In genomic region chr17:73592531-73592961, GRCh38 we compare ENCODE assay signal across 11 cellular contexts. TPM values are rescaled to one million over a fixed set of nuclear protein-coding genes. Genes with fewer than 3 reads are reported as not detected.
DNase-seq lines count a peak whose midpoint lies in the region.
"Had no signal": no experiment of that assay in that cellular context is flagged by ENCODE, and none has a peak within 500 bp of the region (broad histone marks: within the 10 kb centered on the region; RNA-seq: fewer than 3 reads in every experiment).

No MANE protein-coding gene starts in this region.

- H3K27ac Mint-ChIP-seq in immature natural killer cell, result no peak overlapping the region

- H3K4me3 ChIP-seq in MG63, result no peak overlapping the region
- H3K4me3 ChIP-seq: SK-N-MC had no signal

- H3K4me3 Mint-ChIP-seq in immature natural killer cell, result peak overlapping the region; percentile 44 to 81 (median 77)

- no peaks in the 10 kb centered on the region for H3K9me3 Mint-ChIP-seq in immature natural killer cell

- H3K27me3 ChIP-seq in MG63, result no peaks in the 10 kb centered on the region
- H3K27me3 ChIP-seq: tibial nerve had no signal

- peaks cover 35 to 43% of the 10 kb centered on the region in 2 donors for H3K4me1 Mint-ChIP-seq in immature natural killer cell

- DNase-seq in activated gamma-delta T cell treated with Interleukin-2 at 50 U/mL for 16 hours, result peak; percentile 7
- no peak for DNase-seq in activated gamma-delta T cell (lab: John Stamatoyannopoulos, UW)
- DNase-seq in activated T-cell treated with anti-CD3 and anti-CD28 coated beads, Interleukin-2, amount 50 U/mL, for 1 hour, result peak; percentile 36
- no peak for DNase-seq in immature natural killer cell
- no peak for DNase-seq in MG63
- DNase-seq in hypothalamus (lab: John Stamatoyannopoulos, UW), result no peak
- no peak for DNase-seq in NCI-H1105 (lab: John Stamatoyannopoulos, UW)
- DNase-seq in NOMO-1 treated with dmso at 0.1 percent for 144 hours (lab: John Stamatoyannopoulos, UW; ENCODE audit: unreplicated experiment), result no peak
- DNase-seq: ACHN had no signal

- no peaks in the 10 kb centered on the region for H3K9me3 ChIP-seq in MG63
- H3K9me3 ChIP-seq: tibial nerve had no signal

- H3K27me3 Mint-ChIP-seq in immature natural killer cell (ENCODE audit: low read depth in 3 of 3), result peaks cover 7 to 19% (median 18%) of the 10 kb centered on the region in 3 donors

- H3K36me3 ChIP-seq in MG63, result no peaks in the 10 kb centered on the region
- H3K36me3 ChIP-seq: tibial nerve had no signal

- peaks cover 0 to 5% (median 4%) of the 10 kb centered on the region in 3 donors for H3K36me3 Mint-ChIP-seq in immature natural killer cell

RNA-seq across cellular contexts. Expression of gene SDK2, which starts 51.7 kb away (rescaled TPM):
- not detected for polyA plus RNA-seq in immature natural killer cell
- total RNA-seq in MG63 (2014; rRNA removed; shearing (Covaris generic); ENCODE audit: low replicate concordance), result 0.33 TPM in 1 of 2 replicates, not detected in the other

Comparison
In these comparisons a context has a peak if more than half of its experiments do, and no peak if none do; other contexts are left out.
1. DNase-seq: peak in activated gamma-delta T cell treated with Interleukin-2 at 50 U/mL for 16 hours (single experiment) and activated T-cell treated with anti-CD3 and anti-CD28 coated beads, Interleukin-2, amount 50 U/mL, for 1 hour (single experiment); none in activated gamma-delta T cell (single experiment), immature natural killer cell (0 of 3), MG63 (single experiment), hypothalamus (0 of 51), NCI-H1105 (single experiment) and NOMO-1 treated with dmso at 0.1 percent for 144 hours (single experiment).